ENCODE assay signal across 15 cellular contexts in genomic region chr6:3868544-3868943, GRCh38. TPM values are rescaled to one million over a fixed set of nuclear protein-coding genes. Genes with fewer than 3 reads are reported as not detected.
DNase-seq lines count a peak whose midpoint lies in the region; ATAC-seq and TF ChIP-seq lines count a peak whose summit lies in the region.
"Had no signal": no experiment of that assay in that cellular context is flagged by ENCODE, and none has a peak within 500 bp of the region (broad histone marks: within the 10 kb centered on the region; RNA-seq: fewer than 3 reads in every experiment).

No MANE protein-coding gene starts in this region.

- H3K27me3 ChIP-seq in thoracic aorta (replicated peaks; ENCODE audit: insufficient read depth): no peaks in the 10 kb centered on the region
- H3K27me3 ChIP-seq: BLaER1, colonic mucosa had no signal

- no peak for DNase-seq in activated naive CD4-positive, alpha-beta T cell treated with anti-CD3 and anti-CD28 coated beads for 36 hours
- no peak for DNase-seq in activated naive CD4-positive, alpha-beta T cell treated with anti-CD3 and anti-CD28 coated beads, Interleukin-2, amount 10 ng/mL, durations not matched to agents 7 days and 5 days
- DNase-seq in activated CD4-positive, alpha-beta memory T cell treated with anti-CD3 and anti-CD28 coated beads for 36 hours: no peak
- DNase-seq in globus pallidus (ENCODE audit: low spot score) (peak; percentile 53), thoracic aorta (ENCODE audit: low spot score) (no peak), left colon (no peak), GDM1 (lab: John Stamatoyannopoulos, UW) (no peak)
- DNase-seq in activated CD8-positive, alpha-beta T cell treated with anti-CD3 and anti-CD28 coated beads for 36 hours: no peak
- DNase-seq: activated naive CD8-positive, alpha-beta T cell treated with anti-CD3 and anti-CD28 coated beads, Interleukin-2, amount 10 ng/mL, durations not matched to agents 7 days and 5 days; colonic mucosa; GOT3; NCI-H446 treated with DMSO at 0.1 percent for 48 hours had no signal

- no peaks in the 10 kb centered on the region for H3K9me3 ChIP-seq in thoracic aorta
- H3K9me3 ChIP-seq: BLaER1, colonic mucosa, esophagus muscularis mucosa had no signal

- CTCF ChIA-PET in activated naive CD4-positive, alpha-beta T cell treated with anti-CD3 and anti-CD28 coated beads for 36 hours (lab: Charles Lee): interaction anchor here (0.5 to 2.7 kb wide), 3 partner anchors 20 to 1899 kb away, joined by 3 to 24 read pairs (median 3); partner anchors contain the start of gene FAM50B
- CTCF ChIA-PET in activated naive CD4-positive, alpha-beta T cell treated with anti-CD3 and anti-CD28 coated beads, Interleukin-2, amount 10 ng/mL, durations not matched to agents 7 days and 5 days (lab: Charles Lee): interaction anchor here (1.0 to 1.3 kb wide), 2 partner anchors 20 to 23 kb away, joined by 4 to 8 read pairs; partner anchors contain the start of gene FAM50B
- CTCF ChIA-PET in activated CD4-positive, alpha-beta memory T cell treated with anti-CD3 and anti-CD28 coated beads for 36 hours (lab: Charles Lee): interaction anchor here (1.1 to 5.3 kb wide), 3 partner anchors 13 to 21 kb away, joined by 3 to 75 read pairs (median 5); partner anchors contain the start of gene FAM50B
- CTCF ChIA-PET in activated CD8-positive, alpha-beta T cell treated with anti-CD3 and anti-CD28 coated beads for 36 hours (lab: Charles Lee): interaction anchor here (1.1 kb wide), 1 partner anchor 18 kb away, joined by 3 read pairs; no protein-coding TSS in a partner anchor

- intact Hi-C loops in activated naive CD4-positive, alpha-beta T cell treated with anti-CD3 and anti-CD28 coated beads for 36 hours (cut with micrococcal nuclease): loop anchor here (5.0 kb wide), 1 partner anchor 49 kb away; no protein-coding TSS in a partner anchor
- intact Hi-C loops in activated CD4-positive, alpha-beta memory T cell treated with anti-CD3 and anti-CD28 coated beads for 36 hours (cut with micrococcal nuclease): loop anchor here (1.0 to 5.0 kb wide), 4 partner anchors 47 to 1069 kb away; partner anchors contain the start of gene ECI2
- intact Hi-C loops in left colon (cut with DNase I, micrococcal nuclease): no loop called here
- intact Hi-C loops in activated CD8-positive, alpha-beta T cell treated with anti-CD3 and anti-CD28 coated beads for 36 hours (cut with micrococcal nuclease): no loop called here

- POLR2A ChIA-PET in activated CD4-positive, alpha-beta memory T cell treated with anti-CD3 and anti-CD28 coated beads for 36 hours (lab: Charles Lee): interaction anchor here (1.5 to 3.6 kb wide), 2 partner anchors 15 to 20 kb away, joined by 4 to 64 read pairs; partner anchors contain the start of gene FAM50B
- POLR2A ChIA-PET in activated CD8-positive, alpha-beta T cell treated with anti-CD3 and anti-CD28 coated beads for 36 hours (lab: Charles Lee): interaction anchor here (1.5 kb wide), 1 partner anchor 21 kb away, joined by 3 read pairs; no protein-coding TSS in a partner anchor

- peaks cover 0 to 21% of the 10 kb centered on the region in 2 donors for H3K4me1 ChIP-seq in thoracic aorta (ENCODE audit: control insufficient read depth in 1 of 2, low read depth in 2 of 2)
- H3K4me1 ChIP-seq: BLaER1, esophagus muscularis mucosa had no signal

- peak overlapping the region; percentile 48 for H3K27ac Mint-ChIP-seq in activated naive CD4-positive, alpha-beta T cell treated with anti-CD3 and anti-CD28 coated beads for 36 hours
- no peak overlapping the region for H3K27ac Mint-ChIP-seq in activated naive CD4-positive, alpha-beta T cell treated with anti-CD3 and anti-CD28 coated beads, Interleukin-2, amount 10 ng/mL, durations not matched to agents 7 days and 5 days
- H3K27ac Mint-ChIP-seq in activated CD4-positive, alpha-beta memory T cell treated with anti-CD3 and anti-CD28 coated beads for 36 hours: peak overlapping the region; percentile 92
- H3K27ac Mint-ChIP-seq in activated CD8-positive, alpha-beta T cell treated with anti-CD3 and anti-CD28 coated beads for 36 hours: no peak overlapping the region
- H3K27ac Mint-ChIP-seq: activated naive CD8-positive, alpha-beta T cell treated with anti-CD3 and anti-CD28 coated beads, Interleukin-2, amount 10 ng/mL, durations not matched to agents 7 days and 5 days; mesothelial cell of epicardium had no signal

- no peak overlapping the region for H3K4me3 ChIP-seq in thoracic aorta
- H3K4me3 ChIP-seq: BLaER1, colonic mucosa, esophagus muscularis mucosa had no signal

- peaks cover 26% of the 10 kb centered on the region for H3K4me1 Mint-ChIP-seq in activated naive CD4-positive, alpha-beta T cell treated with anti-CD3 and anti-CD28 coated beads for 36 hours (ENCODE audit: low read depth)
- H3K4me1 Mint-ChIP-seq in activated naive CD4-positive, alpha-beta T cell treated with anti-CD3 and anti-CD28 coated beads, Interleukin-2, amount 10 ng/mL, durations not matched to agents 7 days and 5 days: peaks cover 23% of the 10 kb centered on the region
- peaks cover 45% of the 10 kb centered on the region for H3K4me1 Mint-ChIP-seq in activated CD4-positive, alpha-beta memory T cell treated with anti-CD3 and anti-CD28 coated beads for 36 hours (ENCODE audit: low read depth)
- peaks cover 10% of the 10 kb centered on the region for H3K4me1 Mint-ChIP-seq in activated CD8-positive, alpha-beta T cell treated with anti-CD3 and anti-CD28 coated beads for 36 hours (ENCODE audit: low read depth)

- no peaks in the 10 kb centered on the region for H3K36me3 Mint-ChIP-seq in activated naive CD4-positive, alpha-beta T cell treated with anti-CD3 and anti-CD28 coated beads for 36 hours (ENCODE audit: low read depth)
- no peaks in the 10 kb centered on the region for H3K36me3 Mint-ChIP-seq in activated naive CD4-positive, alpha-beta T cell treated with anti-CD3 and anti-CD28 coated beads, Interleukin-2, amount 10 ng/mL, durations not matched to agents 7 days and 5 days
- H3K36me3 Mint-ChIP-seq in activated CD4-positive, alpha-beta memory T cell treated with anti-CD3 and anti-CD28 coated beads for 36 hours: no peaks in the 10 kb centered on the region
- H3K36me3 Mint-ChIP-seq in activated CD8-positive, alpha-beta T cell treated with anti-CD3 and anti-CD28 coated beads for 36 hours (ENCODE audit: low read depth): no peaks in the 10 kb centered on the region
- H3K36me3 Mint-ChIP-seq: activated naive CD8-positive, alpha-beta T cell treated with anti-CD3 and anti-CD28 coated beads, Interleukin-2, amount 10 ng/mL, durations not matched to agents 7 days and 5 days; mesothelial cell of epicardium had no signal

- H3K4me3 Mint-ChIP-seq in activated naive CD4-positive, alpha-beta T cell treated with anti-CD3 and anti-CD28 coated beads for 36 hours: no peak overlapping the region
- H3K4me3 Mint-ChIP-seq in activated naive CD4-positive, alpha-beta T cell treated with anti-CD3 and anti-CD28 coated beads, Interleukin-2, amount 10 ng/mL, durations not matched to agents 7 days and 5 days: no peak overlapping the region
- peak overlapping the region; percentile 24 for H3K4me3 Mint-ChIP-seq in activated CD4-positive, alpha-beta memory T cell treated with anti-CD3 and anti-CD28 coated beads for 36 hours
- no peak overlapping the region for H3K4me3 Mint-ChIP-seq in activated CD8-positive, alpha-beta T cell treated with anti-CD3 and anti-CD28 coated beads for 36 hours
- H3K4me3 Mint-ChIP-seq: activated naive CD8-positive, alpha-beta T cell treated with anti-CD3 and anti-CD28 coated beads, Interleukin-2, amount 10 ng/mL, durations not matched to agents 7 days and 5 days; mesothelial cell of epicardium had no signal

- no peaks in the 10 kb centered on the region for H3K9me3 Mint-ChIP-seq in activated naive CD4-positive, alpha-beta T cell treated with anti-CD3 and anti-CD28 coated beads for 36 hours
- peaks cover 4% of the 10 kb centered on the region for H3K9me3 Mint-ChIP-seq in activated naive CD4-positive, alpha-beta T cell treated with anti-CD3 and anti-CD28 coated beads, Interleukin-2, amount 10 ng/mL, durations not matched to agents 7 days and 5 days
- H3K9me3 Mint-ChIP-seq in activated CD4-positive, alpha-beta memory T cell treated with anti-CD3 and anti-CD28 coated beads for 36 hours: peaks cover 4% of the 10 kb centered on the region
- no peaks in the 10 kb centered on the region for H3K9me3 Mint-ChIP-seq in activated CD8-positive, alpha-beta T cell treated with anti-CD3 and anti-CD28 coated beads for 36 hours
- H3K9me3 Mint-ChIP-seq: mesothelial cell of epicardium had no signal

- peak overlapping the region; percentile 53 to 69 for H3K27ac ChIP-seq in thoracic aorta
- H3K27ac ChIP-seq: BLaER1, colonic mucosa, esophagus muscularis mucosa had no signal

- peak; percentile 58 for ATAC-seq in thoracic aorta (ENCODE audit: insufficient number of reproducible peaks, low FRiP score, low read depth)
- no peak for ATAC-seq in left colon
- ATAC-seq in activated CD8-positive, alpha-beta T cell treated with anti-CD3 and anti-CD28 coated beads for 36 hours: no peak

- H3K27me3 Mint-ChIP-seq in activated naive CD4-positive, alpha-beta T cell treated with anti-CD3 and anti-CD28 coated beads for 36 hours (ENCODE audit: low read depth): peaks cover 2% of the 10 kb centered on the region
- peaks cover 16% of the 10 kb centered on the region for H3K27me3 Mint-ChIP-seq in activated naive CD4-positive, alpha-beta T cell treated with anti-CD3 and anti-CD28 coated beads, Interleukin-2, amount 10 ng/mL, durations not matched to agents 7 days and 5 days
- H3K27me3 Mint-ChIP-seq in activated CD4-positive, alpha-beta memory T cell treated with anti-CD3 and anti-CD28 coated beads for 36 hours: peaks cover 8% of the 10 kb centered on the region
- H3K27me3 Mint-ChIP-seq in activated CD8-positive, alpha-beta T cell treated with anti-CD3 and anti-CD28 coated beads for 36 hours: peaks cover 15% of the 10 kb centered on the region

- no peaks in the 10 kb centered on the region for H3K36me3 ChIP-seq in thoracic aorta
- H3K36me3 ChIP-seq: BLaER1, colonic mucosa, esophagus muscularis mucosa had no signal

- no peak for TF ChIP-seq CTCF in thoracic aorta (IDR thresholded peaks at IDR 0.05)
- no peak for TF ChIP-seq CTCF in activated CD8-positive, alpha-beta T cell treated with anti-CD3 and anti-CD28 coated beads for 36 hours (IDR thresholded peaks at IDR 0.05)

RNA-seq across cellular contexts. Expression of gene FAM50B, which starts 19.4 kb away (rescaled TPM):
- total RNA-seq in activated naive CD4-positive, alpha-beta T cell treated with anti-CD3 and anti-CD28 coated beads for 36 hours: 1 to 10 TPM; 4.4 to 5.1 TPM
- total RNA-seq in activated CD4-positive, alpha-beta memory T cell treated with anti-CD3 and anti-CD28 coated beads for 36 hours: 10 to 100 TPM; 16.9 to 18.8 TPM
- total RNA-seq in thoracic aorta (10 to 100 TPM; 12.4 to 17.3 TPM), left colon (1 to 10 TPM; 2.7 to 5.1 TPM)
- total RNA-seq in activated CD8-positive, alpha-beta T cell treated with anti-CD3 and anti-CD28 coated beads for 36 hours: 1 to 10 TPM; 5.2 to 6.0 TPM

Comparison
In these comparisons a context has a peak if more than half of its experiments do, and no peak if none do; other contexts are left out.
1. H3K27ac Mint-ChIP-seq: peak in activated naive CD4-positive, alpha-beta T cell treated with anti-CD3 and anti-CD28 coated beads for 36 hours (single experiment) and activated CD4-positive, alpha-beta memory T cell treated with anti-CD3 and anti-CD28 coated beads for 36 hours (single experiment); none in activated naive CD4-positive, alpha-beta T cell treated with anti-CD3 and anti-CD28 coated beads, Interleukin-2, amount 10 ng/mL, durations not matched to agents 7 days and 5 days (single experiment) and activated CD8-positive, alpha-beta T cell treated with anti-CD3 and anti-CD28 coated beads for 36 hours (single experiment).
2. intact Hi-C loops: an anchor here in activated naive CD4-positive, alpha-beta T cell treated with anti-CD3 and anti-CD28 coated beads for 36 hours (5.0 kb wide) and activated CD4-positive, alpha-beta memory T cell treated with anti-CD3 and anti-CD28 coated beads for 36 hours (1.0 to 5.0 kb wide); none called in left colon and activated CD8-positive, alpha-beta T cell treated with anti-CD3 and anti-CD28 coated beads for 36 hours.